Comparison of ENCODE assay signal across 25 cellular contexts in the genomic region with DNA sequence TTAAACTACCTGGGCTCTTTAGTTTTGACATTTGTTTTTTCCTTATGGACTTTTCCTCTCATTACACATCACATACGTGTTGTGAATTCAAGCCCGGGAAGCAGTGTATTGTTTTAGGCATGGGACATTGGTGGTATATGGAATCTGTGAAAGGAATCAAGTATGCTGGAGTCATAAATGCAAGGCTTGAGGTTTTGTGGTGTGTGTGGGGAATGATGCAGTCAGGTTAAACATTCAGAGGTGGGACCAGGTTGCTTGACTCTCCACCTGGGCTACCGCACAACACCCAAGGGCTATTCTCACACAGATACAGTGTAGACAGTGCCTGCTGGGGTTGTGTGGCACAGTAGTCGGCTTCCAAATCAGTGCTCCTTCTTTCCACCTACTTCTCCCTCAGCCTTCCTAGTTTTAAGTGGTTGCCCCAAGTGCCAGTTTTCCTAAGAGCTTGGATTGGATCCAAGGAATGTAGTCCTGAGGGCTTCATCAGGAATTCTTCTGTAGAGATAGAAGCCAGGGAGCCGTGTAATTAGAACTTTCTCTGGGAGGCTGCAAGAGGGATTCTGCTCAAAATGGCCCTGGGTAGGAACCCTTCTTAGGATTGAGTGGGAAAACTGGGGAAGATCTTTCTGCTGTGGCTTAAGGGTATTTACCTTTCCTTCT.
DNase-seq lines count a peak whose midpoint lies in the region; ATAC-seq and TF ChIP-seq lines count a peak whose summit lies in the region.
"Had no signal": no experiment of that assay in that cellular context is flagged by ENCODE, and none has a peak within 500 bp of the region (broad histone marks: within the 10 kb centered on the region; RNA-seq: fewer than 3 reads in every experiment).

No MANE protein-coding gene starts in this region.

- TF ChIP-seq CTCF in heart left ventricle (IDR thresholded peaks at IDR 0.05), result no peak
- TF ChIP-seq CTCF in RWPE2 (IDR thresholded peaks at IDR 0.05; ENCODE audit: poor library complexity, severe bottlenecking), result no peak
- TF ChIP-seq CTCF in tibial artery (IDR thresholded peaks at IDR 0.05), result no peak
- no peak for TF ChIP-seq CTCF in chondrocyte (IDR thresholded peaks at IDR 0.05)

- no peak overlapping the region for H3K4me3 Mint-ChIP-seq in stimulated activated effector memory CD8-positive, alpha-beta T cell treated with anti-CD3 and anti-CD28 coated beads, Interleukin-12 subunit alpha, Interleukin-12 subunit beta, amount 100 ng/mL, for 72 hours
- H3K4me3 Mint-ChIP-seq in chondrocyte (ENCODE audit: unreplicated experiment), result no peak overlapping the region
- H3K4me3 Mint-ChIP-seq: activated CD4-positive, alpha-beta T cell treated with anti-CD3 and anti-CD28 coated beads for 36 hours; activated T-cell treated with anti-CD3 and anti-CD28 coated beads, Interleukin-2, amount 50 U/mL, for 4 hours; nephron; stimulated activated naive B cell treated with anti-CD40 and anti-IgM and Interleukin-4, amounts not matched to agents 10 μg/mL and 1 μg/mL and 100 μg/mL, for 72 hours had no signal

- H3K27me3 Mint-ChIP-seq in chondrocyte (ENCODE audit: low read depth), result no peaks in the 10 kb centered on the region

- 69 to 78% (median 72%) methylated on average over 5 of the region's 5 CpGs for WGBS in heart left ventricle, 4 donors

- H3K27ac ChIP-seq in heart left ventricle (no peak overlapping the region), RWPE2 (ENCODE audit: poor library complexity, severe bottlenecking) (no peak overlapping the region), tibial artery (no peak overlapping the region)
- H3K27ac ChIP-seq: adrenal gland; BLaER1 treated with 17β-estradiol and CSF1 and Interleukin-3, amounts not matched to agents 10 nM and 100 nM; parathyroid adenoma; SJSA1; suprapubic skin had no signal

- H3K9me3 ChIP-seq in heart left ventricle (no peaks in the 10 kb centered on the region), RWPE2 (ENCODE audit: severe bottlenecking) (no peaks in the 10 kb centered on the region), tibial artery (no peaks in the 10 kb centered on the region)
- H3K9me3 ChIP-seq: adrenal gland, SJSA1, suprapubic skin had no signal

- no peaks in the 10 kb centered on the region for H3K36me3 ChIP-seq in heart left ventricle
- H3K36me3 ChIP-seq in RWPE2 (ENCODE audit: low read depth), result no peaks in the 10 kb centered on the region
- H3K36me3 ChIP-seq in tibial artery, result no peaks in the 10 kb centered on the region
- H3K36me3 ChIP-seq: adrenal gland; BLaER1 treated with 17β-estradiol and CSF1 and Interleukin-3, amounts not matched to agents 10 nM and 100 nM; SJSA1; suprapubic skin had no signal

- no peaks in the 10 kb centered on the region for H3K36me3 Mint-ChIP-seq in stimulated activated effector memory CD8-positive, alpha-beta T cell treated with anti-CD3 and anti-CD28 coated beads, Interleukin-12 subunit alpha, Interleukin-12 subunit beta, amount 100 ng/mL, for 72 hours
- H3K36me3 Mint-ChIP-seq in chondrocyte (ENCODE audit: low read depth), result peaks cover 1% of the 10 kb centered on the region
- H3K36me3 Mint-ChIP-seq: stimulated activated naive B cell treated with anti-CD40 and anti-IgM and Interleukin-4, amounts not matched to agents 10 μg/mL and 1 μg/mL and 100 μg/mL, for 72 hours had no signal

- no peaks in the 10 kb centered on the region for H3K9me3 Mint-ChIP-seq in stimulated activated effector memory CD8-positive, alpha-beta T cell treated with anti-CD3 and anti-CD28 coated beads, Interleukin-12 subunit alpha, Interleukin-12 subunit beta, amount 100 ng/mL, for 72 hours
- peaks cover 3% of the 10 kb centered on the region for H3K9me3 Mint-ChIP-seq in chondrocyte (ENCODE audit: low read depth)
- H3K9me3 Mint-ChIP-seq: activated T-cell treated with anti-CD3 and anti-CD28 coated beads, Interleukin-2, amount 50 U/mL, for 4 hours had no signal

- ATAC-seq in left ventricle myocardium superior, result peak; percentile 26
- ATAC-seq in heart left ventricle, result no peak
- ATAC-seq in RWPE2 (ENCODE audit: low read depth), result peak; percentile 31; the same call in 1 of the 3 replicates
- no peak for ATAC-seq in stimulated activated effector memory CD8-positive, alpha-beta T cell treated with anti-CD3 and anti-CD28 coated beads, Interleukin-12 subunit alpha, Interleukin-12 subunit beta, amount 100 ng/mL, for 72 hours
- ATAC-seq: activated CD4-positive, alpha-beta T cell treated with anti-CD3 and anti-CD28 coated beads for 36 hours; activated T-cell treated with anti-CD3 and anti-CD28 coated beads, Interleukin-2, amount 50 U/mL, for 4 hours; GM12878; Panc1; right cardiac atrium; stimulated activated naive B cell treated with anti-CD40 and anti-IgM and Interleukin-4, amounts not matched to agents 10 μg/mL and 1 μg/mL and 100 μg/mL, for 72 hours had no signal

- intact Hi-C loops in left ventricle myocardium superior (cut with micrococcal nuclease) (no loop called here), heart left ventricle (cut with DNase I) (no loop called here), tibial artery (cut with DNase I; ENCODE audit: low total_unique reads) (no loop called here)

- H3K27ac Mint-ChIP-seq in stimulated activated effector memory CD8-positive, alpha-beta T cell treated with anti-CD3 and anti-CD28 coated beads, Interleukin-12 subunit alpha, Interleukin-12 subunit beta, amount 100 ng/mL, for 72 hours, result no peak overlapping the region
- no peak overlapping the region for H3K27ac Mint-ChIP-seq in chondrocyte (ENCODE audit: unreplicated experiment)
- H3K27ac Mint-ChIP-seq: activated CD4-positive, alpha-beta T cell treated with anti-CD3 and anti-CD28 coated beads for 36 hours; nephron; stimulated activated naive B cell treated with anti-CD40 and anti-IgM and Interleukin-4, amounts not matched to agents 10 μg/mL and 1 μg/mL and 100 μg/mL, for 72 hours had no signal

- no peak for TF ChIP-seq POLR2A in heart left ventricle (IDR thresholded peaks at IDR 0.05)

- DNase-seq in left ventricle myocardium superior (no peak), heart left ventricle (no peak), RWPE2 (ENCODE audit: low spot score) (no peak), glomerular visceral epithelial cell (ENCODE audit: extremely low spot score) (peak; percentile 75), tibial artery (no peak), chondrocyte (ENCODE audit: low spot score) (no peak), NCI-H345 treated with DMSO at 0.1 percent for 48 hours (lab: John Stamatoyannopoulos, UW; ENCODE audit: unreplicated experiment) (no peak)
- no peak for DNase-seq in stimulated activated effector memory CD8-positive, alpha-beta T cell treated with anti-CD3 and anti-CD28 coated beads, Interleukin-12 subunit alpha, Interleukin-12 subunit beta, amount 100 ng/mL, for 72 hours (ENCODE audit: low spot score in 2 of 2)
- DNase-seq: activated CD4-positive, alpha-beta T cell treated with anti-CD3 and anti-CD28 coated beads for 36 hours; activated naive CD4-positive, alpha-beta T cell; activated T-cell treated with anti-CD3 and anti-CD28 coated beads, Interleukin-2, amount 50 U/mL, for 4 hours; adrenal gland; COR-L47; NCI-H2081; NCI-H524 treated with DMSO at 0.1 percent for 48 hours; right cardiac atrium; stimulated activated CD4-positive, alpha-beta T cell treated with anti-CD3 and anti-CD28 coated beads, Interleukin-4, amount 100 ng/mL, for 1 hour; stimulated activated naive B cell treated with anti-CD40 and anti-IgM and Interleukin-4, amounts not matched to agents 10 μg/mL and 1 μg/mL and 100 μg/mL, for 72 hours had no signal

- H3K27me3 ChIP-seq in heart left ventricle (no peaks in the 10 kb centered on the region), RWPE2 (ENCODE audit: insufficient read depth, poor library complexity, severe bottlenecking) (no peaks in the 10 kb centered on the region), tibial artery (no peaks in the 10 kb centered on the region)
- H3K27me3 ChIP-seq: SJSA1, suprapubic skin had no signal

- H3K4me1 ChIP-seq in heart left ventricle (peaks cover 0 to 9% (median 0%) of the 10 kb centered on the region in 12 donors), RWPE2 (ENCODE audit: insufficient read depth, poor library complexity, severe bottlenecking) (no peaks in the 10 kb centered on the region), tibial artery (peaks cover 0 to 6% (median 2%) of the 10 kb centered on the region in 4 donors)
- H3K4me1 ChIP-seq: adrenal gland had no signal

- H3K4me3 ChIP-seq in heart left ventricle (no peak overlapping the region), RWPE2 (ENCODE audit: severe bottlenecking) (no peak overlapping the region), tibial artery (no peak overlapping the region)
- H3K4me3 ChIP-seq: adrenal gland; BLaER1 treated with 17β-estradiol and CSF1 and Interleukin-3, amounts not matched to agents 10 nM and 100 nM; GM12878; SJSA1; suprapubic skin had no signal

- H3K4me1 Mint-ChIP-seq in stimulated activated effector memory CD8-positive, alpha-beta T cell treated with anti-CD3 and anti-CD28 coated beads, Interleukin-12 subunit alpha, Interleukin-12 subunit beta, amount 100 ng/mL, for 72 hours, result peaks cover 7% of the 10 kb centered on the region
- peaks cover 34% of the 10 kb centered on the region for H3K4me1 Mint-ChIP-seq in chondrocyte (ENCODE audit: low read depth)
- H3K4me1 Mint-ChIP-seq: activated CD4-positive, alpha-beta T cell treated with anti-CD3 and anti-CD28 coated beads for 36 hours; stimulated activated naive B cell treated with anti-CD40 and anti-IgM and Interleukin-4, amounts not matched to agents 10 μg/mL and 1 μg/mL and 100 μg/mL, for 72 hours had no signal

Comparison
In these comparisons a context has a peak if more than half of its experiments do, and no peak if none do; other contexts are left out.
1. ATAC-seq: peak in left ventricle myocardium superior (single experiment) and RWPE2 (single experiment); none in heart left ventricle (0 of 4) and stimulated activated effector memory CD8-positive, alpha-beta T cell treated with anti-CD3 and anti-CD28 coated beads, Interleukin-12 subunit alpha, Interleukin-12 subunit beta, amount 100 ng/mL, for 72 hours (single experiment).